Comparison of ENCODE assay signal across 24 cellular contexts in genomic region chr9:73773896-73774295, GRCh38.
DNase-seq lines count a peak whose midpoint lies in the region; FAIRE-seq and TF ChIP-seq lines count a peak whose summit lies in the region.
"Had no signal": no experiment of that assay in that cellular context is flagged by ENCODE, and none has a peak within 500 bp of the region (broad histone marks: within the 10 kb centered on the region; RNA-seq: fewer than 3 reads in every experiment).

No MANE protein-coding gene starts in this region.

- TF ChIP-seq POLR2A in esophagus muscularis mucosa (IDR thresholded peaks at IDR 0.05; ENCODE audit: low read depth), result no peak

- H3K4me1 ChIP-seq in left ventricle myocardium inferior (no peaks in the 10 kb centered on the region), esophagus muscularis mucosa (no peaks in the 10 kb centered on the region)
- H3K4me1 ChIP-seq: A549, HAP-1 had no signal

- intact Hi-C loops in left ventricle myocardium inferior (cut with micrococcal nuclease), result no loop called here
- intact Hi-C loops in esophagus muscularis mucosa (cut with DNase I), result no loop called here

- WGBS in esophagus muscularis mucosa, result 67% methylated on average over 1 of the region's 1 CpG

- TF ChIP-seq CTCF in left ventricle myocardium inferior (IDR thresholded peaks at IDR 0.05; ENCODE audit: borderline replicate concordance) (no peak), esophagus muscularis mucosa (IDR thresholded peaks at IDR 0.05) (no peak)

- H3K27ac ChIP-seq in left ventricle myocardium inferior (replicated peaks) (no peak overlapping the region), esophagus muscularis mucosa (replicated peaks in 1 of 4) (no peak overlapping the region)
- H3K27ac ChIP-seq: A549, GM23248, RWPE1, SK-N-MC had no signal

- TF ChIP-seq EP300 in esophagus muscularis mucosa (IDR thresholded peaks at IDR 0.05), result no peak

- H3K27me3 ChIP-seq in left ventricle myocardium inferior (ENCODE audit: low read depth) (no peaks in the 10 kb centered on the region), esophagus muscularis mucosa (no peaks in the 10 kb centered on the region)

- no peaks in the 10 kb centered on the region for H3K9me3 ChIP-seq in left ventricle myocardium inferior (replicated peaks)
- H3K9me3 ChIP-seq in esophagus muscularis mucosa, result no peaks in the 10 kb centered on the region
- H3K9me3 ChIP-seq: A549, HAP-1 had no signal

- H3K4me3 ChIP-seq in skeletal muscle cell (ENCODE audit: low read depth, low read length) (no peak overlapping the region), left ventricle myocardium inferior (no peak overlapping the region), esophagus muscularis mucosa (no peak overlapping the region)
- H3K4me3 ChIP-seq: A549, GM23248, HAP-1, SK-N-MC had no signal

- peak; percentile 88 for FAIRE-seq in endometrium (lab: Jason Lieb, UNC)
- FAIRE-seq: A549 had no signal

- DNase-seq in NCI-H226, result peak; percentile 20
- DNase-seq in amniotic epithelial cell (ENCODE audit: low read depth), result peak; percentile 15
- peak; percentile 30 for DNase-seq in skeletal muscle cell (ENCODE audit: low read depth)
- DNase-seq in left ventricle myocardium inferior, result no peak
- DNase-seq in esophagus muscularis mucosa (ENCODE audit: extremely low spot score), result no peak
- no peak for DNase-seq in HPDE6-E6E7 (ENCODE audit: extremely low spot score)
- DNase-seq: C1 segment of cervical spinal cord; CD4-positive, alpha-beta memory T cell; COR-L47; DMS53; GM23248; KBM-7; MV-4-11; NCI-H1105 treated with DMSO at 0.1 percent for 48 hours; NCI-H2029; NCI-H2227 treated with DMSO at 0.1 percent for 48 hours; NCI-H510A; NCI-H69; SIG-M5 had no signal

- H3K36me3 ChIP-seq in left ventricle myocardium inferior (no peaks in the 10 kb centered on the region), esophagus muscularis mucosa (no peaks in the 10 kb centered on the region)
- H3K36me3 ChIP-seq: HAP-1 had no signal

Comparison
In these comparisons a context has a peak if more than half of its experiments do, and no peak if none do; other contexts are left out.
1. DNase-seq: peak in NCI-H226 (single experiment), amniotic epithelial cell (single experiment) and skeletal muscle cell (single experiment); none in left ventricle myocardium inferior (single experiment), esophagus muscularis mucosa (single experiment) and HPDE6-E6E7 (single experiment).